19 cellular contexts compared by ENCODE assay signal in the genomic region with DNA sequence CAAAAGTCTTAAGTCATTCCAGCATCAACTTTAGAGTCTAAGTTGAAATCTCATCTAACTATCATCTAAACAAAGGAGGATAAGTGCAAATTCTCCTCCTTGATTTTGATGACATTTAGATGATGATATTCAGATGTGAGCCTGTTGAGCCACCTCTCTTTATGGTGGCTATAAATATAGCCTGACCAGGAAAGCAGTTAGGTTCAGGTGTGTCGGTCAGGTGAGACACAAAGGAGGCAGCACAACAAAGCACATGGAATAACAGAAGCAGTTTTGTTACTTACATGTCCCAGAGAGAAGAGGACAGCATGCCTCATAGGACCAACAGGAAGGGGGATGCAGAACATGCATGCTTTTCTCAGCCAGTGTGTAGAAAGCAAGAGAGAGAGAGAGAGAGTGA. TPM values are rescaled to one million over a fixed set of nuclear protein-coding genes. Genes with fewer than 3 reads are reported as not detected.
DNase-seq lines count a peak whose midpoint lies in the region; ATAC-seq and TF ChIP-seq lines count a peak whose summit lies in the region.
"Had no signal": no experiment of that assay in that cellular context is flagged by ENCODE, and none has a peak within 500 bp of the region (broad histone marks: within the 10 kb centered on the region; RNA-seq: fewer than 3 reads in every experiment).

No MANE protein-coding gene starts in this region.

- peaks cover 31% of the 10 kb centered on the region for H3K27me3 Mint-ChIP-seq in activated T-helper 17 cell treated with anti-CD3 and anti-CD28 coated beads, Interleukin-2, amount 50 U/mL, for 72 hours

- H3K4me3 Mint-ChIP-seq in activated T-helper 17 cell treated with anti-CD3 and anti-CD28 coated beads, Interleukin-2, amount 50 U/mL, for 72 hours = no peak overlapping the region
- H3K4me3 Mint-ChIP-seq: B cell; CD4-positive, alpha-beta T cell; CD8-positive, alpha-beta T cell had no signal

- no peaks in the 10 kb centered on the region for H3K4me1 ChIP-seq in HEK293 (ENCODE audit: control insufficient read depth, insufficient read depth, low read length)
- H3K4me1 ChIP-seq in mucosa of descending colon (ENCODE audit: low read depth) = no peaks in the 10 kb centered on the region
- H3K4me1 ChIP-seq: A549; BLaER1 treated with 17β-estradiol and CSF1 and Interleukin-3, amounts not matched to agents 10 nM and 100 nM; Caco-2 had no signal

- H3K4me3 ChIP-seq in HEK293 (ENCODE audit: low read depth, low read length) (no peak overlapping the region), mucosa of descending colon (no peak overlapping the region)
- H3K4me3 ChIP-seq: A549; BLaER1 treated with 17β-estradiol and CSF1 and Interleukin-3, amounts not matched to agents 10 nM and 100 nM had no signal

- H3K27ac ChIP-seq in HEK293 (ENCODE audit: extremely low read depth, low read depth, low read length) = no peak overlapping the region
- H3K27ac ChIP-seq: 22Rv1; A549; BLaER1 treated with 17β-estradiol and CSF1 and Interleukin-3, amounts not matched to agents 10 nM and 100 nM; C4-2B had no signal

- H3K36me3 Mint-ChIP-seq in activated T-helper 17 cell treated with anti-CD3 and anti-CD28 coated beads, Interleukin-2, amount 50 U/mL, for 72 hours (ENCODE audit: low read depth) = no peaks in the 10 kb centered on the region
- H3K36me3 Mint-ChIP-seq: CD8-positive, alpha-beta T cell had no signal

- H3K9me3 ChIP-seq in HEK293 (ENCODE audit: control insufficient read depth, insufficient read depth, low read depth, low read length) (no peaks in the 10 kb centered on the region), mucosa of descending colon (peaks cover 7% of the 10 kb centered on the region)

- DNase-seq in mucosa of descending colon = peak in 1 of 3 donors; percentile 6
- DNase-seq in NCI-H2107 (lab: John Stamatoyannopoulos, UW) = no peak
- DNase-seq: AML-193; Caco-2; Calu3; CD4-positive, alpha-beta T cell; CD8-positive, alpha-beta T cell; DMS79 treated with DMSO at 0.1 percent for 48 hours; GF-D8 had no signal

- CTCF ChIA-PET in HEK293 (lab: Yijun Ruan, JAX) = no interaction called here

- no peaks in the 10 kb centered on the region for H3K4me1 Mint-ChIP-seq in activated T-helper 17 cell treated with anti-CD3 and anti-CD28 coated beads, Interleukin-2, amount 50 U/mL, for 72 hours

- POLR2A ChIA-PET in HEK293 (lab: Yijun Ruan, JAX) = no interaction called here

- H3K36me3 ChIP-seq in HEK293 (ENCODE audit: control insufficient read depth in 2 of 2, insufficient read depth in 1 of 2, low read length in 2 of 2) (no peaks in the 10 kb centered on the region), mucosa of descending colon (ENCODE audit: low read depth) (no peaks in the 10 kb centered on the region)
- H3K36me3 ChIP-seq: BLaER1 treated with 17β-estradiol and CSF1 and Interleukin-3, amounts not matched to agents 10 nM and 100 nM had no signal

- peaks cover 13% of the 10 kb centered on the region for H3K9me3 Mint-ChIP-seq in activated T-helper 17 cell treated with anti-CD3 and anti-CD28 coated beads, Interleukin-2, amount 50 U/mL, for 72 hours

- TF ChIP-seq CTCF in HEK293 (tag by site-specific recombination; IDR thresholded peaks at IDR 0.05) (no peak), mucosa of descending colon (IDR thresholded peaks at IDR 0.05) (no peak)

- peak overlapping the region; percentile 16 for H3K27ac Mint-ChIP-seq in activated T-helper 17 cell treated with anti-CD3 and anti-CD28 coated beads, Interleukin-2, amount 50 U/mL, for 72 hours
- H3K27ac Mint-ChIP-seq: B cell; CD4-positive, alpha-beta T cell; CD8-positive, alpha-beta T cell had no signal

- intact Hi-C loops in mucosa of descending colon (cut with DNase I, micrococcal nuclease) = no loop called here

- ATAC-seq in activated T-helper 17 cell treated with anti-CD3 and anti-CD28 coated beads, Interleukin-2, amount 50 U/mL, for 72 hours (replicated peaks) = no peak
- ATAC-seq in mucosa of descending colon (peak; percentile 93), HG02884 (IDR thresholded peaks at IDR 0.05; ENCODE audit: unreplicated experiment) (no peak), HG03378 (IDR thresholded peaks at IDR 0.05; ENCODE audit: unreplicated experiment) (no peak)
- ATAC-seq: A549; CD8-positive, alpha-beta T cell had no signal

TF ChIP-seq in HEK293, 187 proteins besides CTCF, POLR2A, EP300 and RAD21:
- TF ChIP-seq ZNF391 (tag by site-specific recombination; IDR thresholded peaks at IDR 0.05; ENCODE audit: borderline replicate concordance, low read depth) (no peak), ZNF777 (tag by site-specific recombination; IDR thresholded peaks at IDR 0.05; ENCODE audit: borderline replicate concordance) (no peak), ZNF133 (tag by site-specific recombination; IDR thresholded peaks at IDR 0.05) (no peak), ZNF266 (tag by site-specific recombination; IDR thresholded peaks at IDR 0.05; ENCODE audit: low read depth) (peak; percentile 67; the same call in 1 of the 2 replicates), EGR2 (tag by site-specific recombination; IDR thresholded peaks at IDR 0.05; ENCODE audit: low read depth) (no peak), KLF9 (tag by site-specific recombination; IDR thresholded peaks at IDR 0.05; ENCODE audit: low read depth) (no peak)
TF ChIP-seq in HEK293: peak in this region for 1.

RNA-seq across cellular contexts. Expression of a gene that starts 30.6 kb away (rescaled TPM):
- not detected for total RNA-seq in activated T-helper 17 cell treated with anti-CD3 and anti-CD28 coated beads, Interleukin-2, amount 50 U/mL, for 72 hours
- 1,000 to 10,000 TPM in 1 of 3 donors, 100 to 1,000 TPM in 1, 10 to 100 TPM in 1; 34.8 to 2,765 (median 275) TPM for total RNA-seq in mucosa of descending colon
- total RNA-seq: A172; B cell; Calu3; CD4-positive, alpha-beta T cell; CD8-positive, alpha-beta T cell had no signal

RNA-seq across cellular contexts. Expression of a gene that starts 60.0 kb away (rescaled TPM):
- total RNA-seq in activated T-helper 17 cell treated with anti-CD3 and anti-CD28 coated beads, Interleukin-2, amount 50 U/mL, for 72 hours = not detected
- total RNA-seq in mucosa of descending colon = 10 to 100 TPM in 1 of 3 donors, under 1 TPM in 2; 0.78 to 16.2 (median 0.94) TPM
- total RNA-seq: A172; B cell; Caco-2; Calu3; CD4-positive, alpha-beta T cell; CD8-positive, alpha-beta T cell had no signal

Comparison
In these comparisons a context has a peak if more than half of its experiments do, and no peak if none do; other contexts are left out.
1. RNA of a gene that starts 30.6 kb away (total RNA-seq): 34.8 to 2,765 TPM in mucosa of descending colon; not detected in activated T-helper 17 cell treated with anti-CD3 and anti-CD28 coated beads, Interleukin-2, amount 50 U/mL, for 72 hours; every median in the first group is over 10 times any median in the second.